22 cellular contexts compared by ENCODE assay signal in genomic region chr5:117892360-117892759, GRCh38.
"Had no signal": no experiment of that assay in that cellular context is flagged by ENCODE, and none has a peak within 500 bp of the region (broad histone marks: within the 10 kb centered on the region; RNA-seq: fewer than 3 reads in every experiment).

No MANE protein-coding gene starts in this region.

- DNase-seq: activated CD4-positive, alpha-beta T cell treated with anti-CD3 and anti-CD28 coated beads for 1 hour; activated CD4-positive, alpha-beta T cell treated with anti-CD3 and anti-CD28 coated beads for 48 hours; activated CD4-positive, alpha-beta T cell treated with anti-CD3 and anti-CD28 coated beads, Interleukin-2, amount 50 U/mL, for 4 hours; activated CD4-positive, CD25-positive, alpha-beta regulatory T cell; activated CD8-positive, alpha-beta T cell treated with anti-CD3 and anti-CD28 coated beads for 36 hours; activated gamma-delta T cell; activated naive CD4-positive, alpha-beta T cell treated with Interleukin-2 at 50 U/mL for 16 hours; activated T-cell treated with anti-CD3 and anti-CD28 coated beads, Interleukin-2, amount 50 U/mL, for 24 hours; adrenal gland; body of pancreas; MM.1S; MV-4-11; NCI-H1436 treated with DMSO at 0.1 percent for 48 hours; NCI-H187; NCI-H2081; NCI-H345; NCI-H524 treated with DMSO at 0.1 percent for 48 hours; NCI-H748 treated with DMSO at 0.1 percent for 48 hours; SHP77; SJCRH30; T1000; WERI-Rb-1 had no signal
